In the genomic region with DNA sequence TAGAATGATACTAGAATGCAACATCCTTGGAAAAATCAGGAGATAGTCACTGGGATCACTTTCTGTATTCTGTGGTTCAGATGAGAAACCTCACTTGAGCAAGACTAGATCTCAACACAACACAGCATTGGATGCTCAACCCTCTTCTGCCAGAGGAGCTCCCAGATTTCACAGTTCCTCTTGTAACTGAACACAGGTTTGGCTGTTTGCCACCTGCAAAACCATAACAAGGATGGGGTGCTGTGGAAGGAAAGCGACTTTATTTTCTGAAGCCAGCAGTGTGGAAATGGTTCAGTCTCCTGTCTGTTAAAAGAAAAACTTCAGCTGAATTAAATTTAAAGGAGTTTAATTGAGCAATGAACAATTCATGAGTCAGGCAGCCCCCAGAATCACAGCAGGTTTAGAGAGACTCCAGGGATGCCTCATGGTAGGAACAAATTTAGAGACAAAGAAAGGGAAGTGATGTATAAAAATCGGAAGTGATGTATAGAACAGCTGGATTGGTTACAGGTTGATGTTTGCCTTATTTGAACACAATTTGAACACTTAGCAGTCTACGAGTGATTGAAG, we compare ENCODE assay signal across 23 cellular contexts.
"Had no signal": no experiment of that assay in that cellular context is flagged by ENCODE, and none has a peak within 500 bp of the region (broad histone marks: within the 10 kb centered on the region; RNA-seq: fewer than 3 reads in every experiment).

No MANE protein-coding gene starts in this region.

- H3K4me1 Mint-ChIP-seq: activated naive CD4-positive, alpha-beta T cell treated with anti-CD3 and anti-CD28 coated beads, Interleukin-2, amount 50 U/mL, for 24 hours; immature natural killer cell had no signal

- ATAC-seq: activated T-cell treated with anti-CD3 and anti-CD28 coated beads, Interleukin-2, amount 50 U/mL, for 72 hours; stimulated activated naive CD8-positive, alpha-beta T cell treated with anti-CD3 and anti-CD28 coated beads, Interleukin-15, amount 100 ng/mL, for 72 hours had no signal

- H3K9me3 ChIP-seq: esophagus muscularis mucosa, left ventricle myocardium inferior, prostate gland, right atrium auricular region, suprapubic skin, vagina had no signal

- H3K4me3 Mint-ChIP-seq: activated naive CD4-positive, alpha-beta T cell treated with anti-CD3 and anti-CD28 coated beads, Interleukin-2, amount 50 U/mL, for 24 hours; activated T-cell treated with anti-CD3 and anti-CD28 coated beads, Interleukin-2, amount 50 U/mL, for 72 hours; immature natural killer cell; neural crest cell; stimulated activated naive CD8-positive, alpha-beta T cell treated with anti-CD3 and anti-CD28 coated beads, Interleukin-15, amount 100 ng/mL, for 72 hours had no signal

- H3K27ac Mint-ChIP-seq: activated naive CD4-positive, alpha-beta T cell treated with anti-CD3 and anti-CD28 coated beads, Interleukin-2, amount 50 U/mL, for 24 hours; activated T-cell treated with anti-CD3 and anti-CD28 coated beads, Interleukin-2, amount 50 U/mL, for 72 hours; immature natural killer cell; stimulated activated naive CD8-positive, alpha-beta T cell treated with anti-CD3 and anti-CD28 coated beads, Interleukin-15, amount 100 ng/mL, for 72 hours had no signal

- H3K36me3 Mint-ChIP-seq: activated naive CD4-positive, alpha-beta T cell treated with anti-CD3 and anti-CD28 coated beads, Interleukin-2, amount 50 U/mL, for 24 hours; immature natural killer cell had no signal

- H3K4me1 ChIP-seq: left ventricle myocardium inferior, prostate gland, vagina had no signal

- H3K27me3 ChIP-seq: esophagus muscularis mucosa, right atrium auricular region, suprapubic skin, vagina had no signal

- H3K27ac ChIP-seq: esophagus muscularis mucosa, left ventricle myocardium inferior, prostate gland, right atrium auricular region, suprapubic skin, vagina, WERI-Rb-1 had no signal

- FAIRE-seq: bronchial epithelial cell had no signal

- H3K36me3 ChIP-seq: esophagus muscularis mucosa, left ventricle myocardium inferior, prostate gland, right atrium auricular region, suprapubic skin, vagina, WERI-Rb-1 had no signal

- DNase-seq: activated CD4-positive, alpha-beta T cell treated with anti-CD3 and anti-CD28 coated beads for 1 hour; activated CD4-positive, alpha-beta T cell treated with anti-CD3 and anti-CD28 coated beads, Interleukin-2, amount 50 U/mL, for 4 hours; activated gamma-delta T cell; activated T-cell treated with anti-CD3 and anti-CD28 coated beads, Interleukin-2, amount 50 U/mL, for 72 hours; cerebellar nuclear complex; effector CD4-positive, alpha-beta T cell; immature natural killer cell; kidney glomerular epithelial cell; left ventricle myocardium inferior; mammary epithelial cell; stimulated activated CD4-positive, alpha-beta T cell treated with anti-CD3 and anti-CD28 coated beads, Interleukin-2, amount 100 ng/mL, for 48 hours; stimulated activated naive CD8-positive, alpha-beta T cell treated with anti-CD3 and anti-CD28 coated beads, Interleukin-15, amount 100 ng/mL, for 72 hours; T-helper 9 cell; trophoblast cell; WERI-Rb-1 had no signal

- H3K4me3 ChIP-seq: esophagus muscularis mucosa, left ventricle myocardium inferior, prostate gland, right atrium auricular region, suprapubic skin, vagina had no signal
